In the genomic region with DNA sequence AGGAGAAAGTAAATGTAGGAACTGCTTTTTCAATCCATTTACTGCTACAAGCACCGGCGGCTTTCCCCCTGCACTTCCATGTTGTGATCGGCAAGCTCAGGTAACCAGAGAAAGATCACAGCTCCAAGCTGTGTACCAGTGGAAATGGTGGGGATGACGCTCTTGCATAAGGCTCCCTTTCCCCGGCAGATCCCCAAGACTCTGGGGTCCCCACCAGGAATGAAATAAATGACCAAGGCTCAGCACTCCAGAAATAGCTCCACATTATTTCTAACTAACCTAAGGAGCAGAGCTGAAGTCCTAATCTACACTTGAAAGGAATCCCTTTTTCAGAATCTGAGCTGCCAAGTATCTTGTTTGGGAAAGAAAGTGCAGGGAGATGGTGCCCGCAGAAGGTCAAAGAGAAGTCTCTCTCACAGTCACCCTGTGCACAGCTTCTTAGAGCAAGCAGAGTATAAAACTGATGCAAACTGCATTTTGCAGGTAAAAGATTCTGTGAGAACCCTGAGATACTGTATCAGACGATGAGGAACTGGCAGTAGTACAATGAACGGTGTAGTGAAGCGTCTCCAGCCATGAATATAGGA, we compare ENCODE assay signal across 8 cellular contexts. TPM values are rescaled to one million over a fixed set of nuclear protein-coding genes. Genes with fewer than 3 reads are reported as not detected.
A peak's percentile ranks its signal among the peaks of the same experiment; 100 is the strongest.
DNase-seq lines count a peak whose midpoint lies in the region; ATAC-seq lines count a peak whose summit lies in the region.

No MANE protein-coding gene starts in this region.

- peak overlapping the region; percentile 79 for H3K27ac ChIP-seq in ectodermal cell (ENCODE audit: insufficient read depth, low read depth, low read length, poor library complexity, severe bottlenecking)

- POLR2A ChIA-PET in activated CD4-positive, alpha-beta T cell treated with anti-CD3 and anti-CD28 coated beads for 36 hours (lab: Charles Lee): interaction anchor here (0.7 to 1.6 kb wide), 6 partner anchors 8 to 488 kb away, joined by 3 to 12 read pairs (median 4); a partner anchor contains a TSS

- intact Hi-C loops in activated CD4-positive, alpha-beta T cell treated with anti-CD3 and anti-CD28 coated beads for 36 hours (cut with DNase I, micrococcal nuclease): loop anchor here (1.0 to 2.0 kb wide), 2 partner anchors 10 to 72 kb away; no protein-coding TSS in a partner anchor

- peak overlapping the region; percentile 75 for H3K4me3 ChIP-seq in ectodermal cell (ENCODE audit: insufficient read depth, low read depth, low read length)
- H3K4me3 ChIP-seq in neuron (ENCODE audit: low read length): peak overlapping the region; percentile 86

- peaks cover 21% of the 10 kb centered on the region for H3K36me3 Mint-ChIP-seq in activated CD4-positive, alpha-beta T cell treated with anti-CD3 and anti-CD28 coated beads for 36 hours (ENCODE audit: low read depth)

- H3K4me3 Mint-ChIP-seq in activated CD4-positive, alpha-beta T cell treated with anti-CD3 and anti-CD28 coated beads for 36 hours: peak overlapping the region; percentile 91

- H3K27me3 ChIP-seq in ectodermal cell (ENCODE audit: control insufficient read depth, insufficient read depth, low read length, poor library complexity, severe bottlenecking) (no peaks in the 10 kb centered on the region), neuron (ENCODE audit: insufficient read depth, low read length) (no peaks in the 10 kb centered on the region)

- H3K36me3 ChIP-seq in ectodermal cell (ENCODE audit: control insufficient read depth, insufficient read depth, low read length): no peaks in the 10 kb centered on the region
- peaks cover 4% of the 10 kb centered on the region for H3K36me3 ChIP-seq in neuron (ENCODE audit: insufficient read depth, low read length)

- H3K27me3 Mint-ChIP-seq in activated CD4-positive, alpha-beta T cell treated with anti-CD3 and anti-CD28 coated beads for 36 hours: no peaks in the 10 kb centered on the region

- H3K4me1 ChIP-seq in ectodermal cell (ENCODE audit: control insufficient read depth, insufficient read depth, low read length) (peaks cover 5% of the 10 kb centered on the region), neuron (ENCODE audit: insufficient read depth, low read length) (peaks cover 22% of the 10 kb centered on the region)

- H3K9me3 ChIP-seq in ectodermal cell (ENCODE audit: control insufficient read depth, low read length): no peaks in the 10 kb centered on the region
- no peaks in the 10 kb centered on the region for H3K9me3 ChIP-seq in neuron (ENCODE audit: low read length)

- no peak for DNase-seq in activated CD4-positive, alpha-beta T cell treated with anti-CD3 and anti-CD28 coated beads for 36 hours
- DNase-seq in activated CD4-positive, alpha-beta T cell treated with anti-CD3 and anti-CD28 coated beads for 4 hours: no peak
- DNase-seq in NCI-H748 (lab: John Stamatoyannopoulos, UW; ENCODE audit: unreplicated experiment) (peak; percentile 29), NCI-H187 treated with DMSO at 0.1 percent for 48 hours (lab: John Stamatoyannopoulos, UW) (no peak), SKM-1 treated with dmso at 0.1 percent for 144 hours (lab: John Stamatoyannopoulos, UW; ENCODE audit: unreplicated experiment) (no peak)

- H3K9me3 Mint-ChIP-seq in activated CD4-positive, alpha-beta T cell treated with anti-CD3 and anti-CD28 coated beads for 36 hours (ENCODE audit: low read depth): no peaks in the 10 kb centered on the region

- CTCF ChIA-PET in activated CD4-positive, alpha-beta T cell treated with anti-CD3 and anti-CD28 coated beads for 36 hours (lab: Charles Lee): interaction anchor here (0.6 to 7.2 kb wide), 18 partner anchors 10 to 612 kb away, joined by 3 to 70 read pairs (median 4); a partner anchor contains a TSS

- WGBS in ectodermal cell, 2 experiments: 9 to 12% methylated on average over 9 of the region's 9 CpGs

- peak; percentile 5 for ATAC-seq in activated CD4-positive, alpha-beta T cell treated with anti-CD3 and anti-CD28 coated beads for 36 hours
- no peak for ATAC-seq in GM19351 (IDR thresholded peaks at IDR 0.05; ENCODE audit: unreplicated experiment)

- H2AFZ ChIP-seq in neuron (ENCODE audit: low read depth, low read length): peak overlapping the region; percentile 19

- H3K27ac Mint-ChIP-seq in activated CD4-positive, alpha-beta T cell treated with anti-CD3 and anti-CD28 coated beads for 36 hours: peak overlapping the region; percentile 71

- peaks cover 72% of the 10 kb centered on the region for H3K4me1 Mint-ChIP-seq in activated CD4-positive, alpha-beta T cell treated with anti-CD3 and anti-CD28 coated beads for 36 hours

RNA-seq across cellular contexts. Expression of a gene that starts 11.1 kb away (rescaled TPM):
- 100 to 1,000 TPM; 157 to 168 TPM for total RNA-seq in activated CD4-positive, alpha-beta T cell treated with anti-CD3 and anti-CD28 coated beads for 36 hours
- polyA plus RNA-seq in ectodermal cell (2013, experiment 1 of 4): 74.1 TPM
- polyA plus RNA-seq in ectodermal cell (2013, experiment 2 of 4): 76.0 TPM
- polyA plus RNA-seq in ectodermal cell (2013, experiment 3 of 4): 55.7 TPM
- 53.2 TPM for polyA plus RNA-seq in ectodermal cell (2013, experiment 4 of 4)
